ENCODE assay signal across 9 cellular contexts in the genomic region with DNA sequence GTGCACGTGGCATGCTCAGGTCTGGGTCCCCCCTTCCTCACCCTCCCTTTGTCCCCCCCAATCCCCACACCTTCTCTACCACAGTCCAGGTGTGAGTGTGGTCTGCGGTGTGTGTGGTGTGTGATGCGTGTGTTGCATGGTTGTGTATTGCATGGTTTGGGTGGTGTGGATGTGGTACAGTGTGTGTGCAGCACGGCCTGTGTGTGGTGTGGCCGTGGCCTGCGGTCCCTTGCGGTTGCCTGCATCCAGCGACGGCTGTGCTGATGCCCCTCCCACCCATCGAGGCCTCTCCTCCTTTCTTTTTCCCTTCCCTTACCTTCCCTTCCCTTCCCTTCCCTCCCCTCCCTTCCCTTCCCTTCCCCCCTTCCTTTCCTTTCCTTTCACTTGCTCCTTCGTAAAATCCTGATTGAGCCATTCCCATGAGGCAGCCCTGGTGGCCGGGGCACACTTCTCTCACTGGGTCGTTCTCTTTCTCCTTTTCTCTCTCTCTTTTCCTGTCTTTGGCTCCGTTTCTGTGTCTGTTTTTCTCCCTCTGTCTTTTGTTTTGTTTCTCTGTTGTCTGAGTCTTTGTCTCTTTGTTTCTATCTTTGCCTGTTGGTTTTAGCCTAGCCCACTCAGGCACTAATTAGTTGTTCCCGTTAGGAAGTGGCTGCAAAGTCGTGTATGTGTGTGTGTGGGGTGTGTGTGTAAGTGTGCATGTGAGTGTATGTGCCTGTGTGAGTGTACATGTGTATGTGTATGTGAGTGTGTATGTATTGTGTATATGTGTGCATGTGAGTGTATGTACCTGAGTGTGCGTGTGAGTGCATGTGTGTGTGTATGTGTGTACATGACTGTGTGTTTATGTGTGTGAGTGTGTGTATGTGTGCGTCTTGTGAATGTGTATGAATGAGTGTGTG.
DNase-seq lines count a peak whose midpoint lies in the region; ATAC-seq, FAIRE-seq and TF ChIP-seq lines count a peak whose summit lies in the region.
"Had no signal": no experiment of that assay in that cellular context is flagged by ENCODE, and none has a peak within 500 bp of the region (broad histone marks: within the 10 kb centered on the region; RNA-seq: fewer than 3 reads in every experiment).

No MANE protein-coding gene starts in this region.

- H3K9ac ChIP-seq in iPS-20b (ENCODE audit: low read depth, low read length), result peak overlapping the region; percentile 64; the same call in 1 of the 2 replicates

- TF ChIP-seq POLR2A in A549 (IDR thresholded peaks at IDR 0.05; ENCODE audit: low read length), result no peak

- WGBS in A549 (ENCODE audit: missing lambda C conversion rate), result 57% methylated on average over 18 of the region's 18 CpGs

- ATAC-seq in A549 (no peak), HG02623 (IDR thresholded peaks at IDR 0.05; ENCODE audit: unreplicated experiment) (no peak), HG03196 (IDR thresholded peaks at IDR 0.05; ENCODE audit: unreplicated experiment) (no peak)
- ATAC-seq: foreskin keratinocyte had no signal

- no peaks in the 10 kb centered on the region for H3K36me3 ChIP-seq in SJSA1
- H3K36me3 ChIP-seq in iPS-20b (ENCODE audit: insufficient read depth, low read depth, low read length), result no peaks in the 10 kb centered on the region

- DNase-seq in A549 (ENCODE audit: low read depth in 1 of 2, low spot score in 1 of 2) (no peak), DMS79 (lab: John Stamatoyannopoulos, UW) (peak; percentile 31), SJSA1 (ENCODE audit: low read depth in 1 of 2, low spot score in 2 of 2) (peak in 1 of 2 experiments; percentile 16), LoVo (ENCODE audit: low spot score) (no peak), NCI-H128 (lab: John Stamatoyannopoulos, UW; ENCODE audit: unreplicated experiment) (no peak)
- DNase-seq: foreskin keratinocyte had no signal

- POLR2A ChIA-PET in A549 (lab: Yijun Ruan, JAX), result no interaction called here

- TF ChIP-seq EP300 in A549 (IDR thresholded peaks at IDR 0.05), result no peak

- 0 out of 6 replicates have a peak overlapping the region, but pooled peaks of 1 of the 2 experiments have one; percentile 12 for H3K27ac ChIP-seq in A549
- no peak overlapping the region for H3K27ac ChIP-seq in SJSA1
- H3K27ac ChIP-seq in iPS-20b (ENCODE audit: low read length), result no peak overlapping the region
- H3K27ac ChIP-seq: foreskin keratinocyte had no signal

- FAIRE-seq in A549 (lab: Jason Lieb, UNC), result no peak

- H3K9me3 ChIP-seq in A549 (no peaks in the 10 kb centered on the region), SJSA1 (replicated peaks) (no peaks in the 10 kb centered on the region), iPS-20b (ENCODE audit: insufficient read depth, low read depth, low read length) (no peaks in the 10 kb centered on the region)

- H3K27me3 ChIP-seq in SJSA1 (replicated peaks), result 0 out of 2 replicates have a peak, but pooled peaks cover 7% of the 10 kb centered on the region
- H3K27me3 ChIP-seq in iPS-20b (ENCODE audit: insufficient read depth, low read length), result peaks cover 39% of the 10 kb centered on the region

- H3K4me2 ChIP-seq in A549, result 0 out of 3 replicates have a peak overlapping the region, but pooled peaks have one; percentile 26

- no peak overlapping the region for H3K4me3 ChIP-seq in A549
- peak overlapping the region; percentile 31 for H3K4me3 ChIP-seq in SJSA1
- peak overlapping the region; percentile 35; the same call in 1 of the 2 replicates for H3K4me3 ChIP-seq in iPS-20b (ENCODE audit: low read length)

- TF ChIP-seq RAD21 in A549 (conservative IDR thresholded peaks at IDR 0.05 in 1 of 2, IDR thresholded peaks at IDR 0.05 in 1 of 2), result no peak

- H3K4me1 ChIP-seq in A549 (peaks cover 5% of the 10 kb centered on the region), SJSA1 (replicated peaks) (peaks cover 12% of the 10 kb centered on the region), iPS-20b (ENCODE audit: insufficient read depth, low read length) (peaks cover 29% of the 10 kb centered on the region)
- H3K4me1 ChIP-seq: foreskin keratinocyte had no signal

- CTCF ChIA-PET in A549 (lab: Yijun Ruan, JAX), result no interaction called here

- no peak for TF ChIP-seq CTCF in A549 (IDR thresholded peaks at IDR 0.05)

TF ChIP-seq in A549, 52 proteins besides CTCF, POLR2A, EP300 and RAD21:
- no peak for TF ChIP-seq EHF (CRISPR knock-in tag; IDR thresholded peaks at IDR 0.05)
- TF ChIP-seq MAZ (IDR thresholded peaks at IDR 0.05; ENCODE audit: borderline replicate concordance, low read depth, low read length), result no peak
- TF ChIP-seq, protein P1, sequence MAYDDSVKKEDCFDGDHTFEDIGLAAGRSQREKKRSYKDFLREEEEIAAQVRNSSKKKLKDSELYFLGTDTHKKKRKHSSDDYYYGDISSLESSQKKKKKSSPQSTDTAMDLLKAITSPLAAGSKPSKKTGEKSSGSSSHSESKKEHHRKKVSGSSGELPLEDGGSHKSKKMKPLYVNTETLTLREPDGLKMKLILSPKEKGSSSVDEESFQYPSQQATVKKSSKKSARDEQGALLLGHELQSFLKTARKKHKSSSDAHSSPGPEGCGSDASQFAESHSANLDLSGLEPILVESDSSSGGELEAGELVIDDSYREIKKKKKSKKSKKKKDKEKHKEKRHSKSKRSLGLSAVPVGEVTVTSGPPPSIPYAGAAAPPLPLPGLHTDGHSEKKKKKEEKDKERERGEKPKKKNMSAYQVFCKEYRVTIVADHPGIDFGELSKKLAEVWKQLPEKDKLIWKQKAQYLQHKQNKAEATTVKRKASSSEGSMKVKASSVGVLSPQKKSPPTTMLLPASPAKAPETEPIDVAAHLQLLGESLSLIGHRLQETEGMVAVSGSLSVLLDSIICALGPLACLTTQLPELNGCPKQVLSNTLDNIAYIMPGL (CRISPR knock-in tag; IDR thresholded peaks at IDR 0.05; ENCODE audit: borderline replicate concordance), result no peak
- TF ChIP-seq RCOR1 (IDR thresholded peaks at IDR 0.05; ENCODE audit: low read depth, low read length), result no peak
- TF ChIP-seq TFCP2L1 (CRISPR knock-in tag; IDR thresholded peaks at IDR 0.05), result no peak
- no peak for TF ChIP-seq HEYL (CRISPR knock-in tag; IDR thresholded peaks at IDR 0.05)
- TF ChIP-seq NFE2L2 (conservative IDR thresholded peaks at IDR 0.05; ENCODE audit: low read length), result no peak
